Comparison of ENCODE assay signal across 10 cellular contexts in genomic region chr2:230000118-230000841, GRCh38.
DNase-seq lines count a peak whose midpoint lies in the region; ATAC-seq lines count a peak whose summit lies in the region.
"Had no signal": no experiment of that assay in that cellular context is flagged by ENCODE, and none has a peak within 500 bp of the region (broad histone marks: within the 10 kb centered on the region; RNA-seq: fewer than 3 reads in every experiment).

No MANE protein-coding gene starts in this region.

- peak overlapping the region; percentile 85 for H3K27ac Mint-ChIP-seq in memory B cell

- ATAC-seq in activated CD4-positive, CD25-positive, alpha-beta regulatory T cell treated with anti-CD3 and anti-CD28 coated beads, Interleukin-2, amount 50 U/mL, for 24 hours = peak; percentile 51 to 75
- peak; percentile 93 for ATAC-seq in GM21576 (IDR thresholded peaks at IDR 0.05; ENCODE audit: unreplicated experiment)
- ATAC-seq in HG03196 (IDR thresholded peaks at IDR 0.05; ENCODE audit: unreplicated experiment) = peak; percentile 87
- peak; percentile 91 for ATAC-seq in memory B cell (ENCODE audit: low read depth)

- DNase-seq in activated CD4-positive, CD25-positive, alpha-beta regulatory T cell treated with anti-CD3 and anti-CD28 coated beads, Interleukin-2, amount 50 U/mL, for 72 hours = no peak
- DNase-seq in memory B cell (ENCODE audit: low spot score in 2 of 2) = no peak
- DNase-seq in NCI-H748 (lab: John Stamatoyannopoulos, UW; ENCODE audit: unreplicated experiment) = no peak
- DNase-seq in NCI-H1694 (lab: John Stamatoyannopoulos, UW) = no peak
- DNase-seq in SW 1271 (lab: John Stamatoyannopoulos, UW) = no peak
- DNase-seq: IMR-90, NCI-H526 had no signal

- no peaks in the 10 kb centered on the region for H3K36me3 Mint-ChIP-seq in memory B cell

- H3K4me3 Mint-ChIP-seq in memory B cell = peak overlapping the region; percentile 84

- peaks cover 8% of the 10 kb centered on the region for H3K4me1 Mint-ChIP-seq in memory B cell

- no peaks in the 10 kb centered on the region for H3K9me3 Mint-ChIP-seq in memory B cell

- H3K27me3 Mint-ChIP-seq in memory B cell = no peaks in the 10 kb centered on the region
